Comparison of ENCODE assay signal across 8 cellular contexts in genomic region chrX:86047174-86047991, GRCh38. TPM values are rescaled to one million over a fixed set of nuclear protein-coding genes. Genes with fewer than 3 reads are reported as not detected.
A peak's percentile ranks its signal among the peaks of the same experiment; 100 is the strongest.
DNase-seq lines count a peak whose midpoint lies in the region; ATAC-seq and TF ChIP-seq lines count a peak whose summit lies in the region.

TSS of gene CHM (minus strand) at chrX:86047558. CDS start at chrX:86047532, 26 bp downstream.

- no peaks in the 10 kb centered on the region for H3K27me3 ChIP-seq in BE2C
- H3K27me3 ChIP-seq in muscle layer of duodenum (ENCODE audit: low read depth, low read length): no peaks in the 10 kb centered on the region

- H3K4me1 ChIP-seq in BE2C (no peaks in the 10 kb centered on the region), muscle layer of duodenum (ENCODE audit: control insufficient read depth in 1 of 2, insufficient read depth in 2 of 2, low read length in 2 of 2) (peaks cover 3 to 4% of the 10 kb centered on the region in 2 donors)

- H3K27ac ChIP-seq in muscle layer of duodenum (ENCODE audit: low read length): peak within 1 kb of the TSS; percentile 94

- TF ChIP-seq POLR2A in erythroblast (IDR thresholded peaks at IDR 0.05; ENCODE audit: low read length): peak; percentile 72

- no peak for TF ChIP-seq CTCF in BE2C (IDR thresholded peaks at IDR 0.05; ENCODE audit: low read depth, low read length)

- peak; percentile 99 for ATAC-seq in GM19467 (IDR thresholded peaks at IDR 0.05; ENCODE audit: unreplicated experiment)

- H3K36me3 ChIP-seq in BE2C (no peaks in the 10 kb centered on the region), muscle layer of duodenum (ENCODE audit: control insufficient read depth in 1 of 2, insufficient read depth in 2 of 2, low read length in 2 of 2) (no peaks in the 10 kb centered on the region)

- DNase-seq in BE2C (peak; percentile 56), HS-27A (ENCODE audit: low read depth) (peak; percentile 50), erythroblast (lab: John Stamatoyannopoulos, UW) (no peak), NCI-H2227 treated with DMSO at 0.1 percent for 48 hours (lab: John Stamatoyannopoulos, UW) (no peak)
- DNase-seq in activated CD8-positive, alpha-beta memory T cell treated with anti-CD3 and anti-CD28 coated beads for 24 hours: peak; percentile 81
- peak; percentile 2 to 24 for DNase-seq in stimulated activated CD8-positive, alpha-beta memory T cell treated with anti-CD3 and anti-CD28 coated beads, Interleukin-7, amount 100 ng/mL, for 48 hours (ENCODE audit: extremely low read depth in 1 of 2, low read depth in 1 of 2)

- H3K9me3 ChIP-seq in BE2C (no peaks in the 10 kb centered on the region), muscle layer of duodenum (ENCODE audit: control insufficient read depth in 1 of 2, low read length in 2 of 2) (no peaks in the 10 kb centered on the region)

- peak within 1 kb of the TSS; percentile 71 for H3K4me3 ChIP-seq in BE2C (ENCODE audit: low read depth, low read length)
- H3K4me3 ChIP-seq in muscle layer of duodenum (ENCODE audit: low read depth in 1 of 2, low read length in 2 of 2): peak within 1 kb of the TSS; percentile 66 to 94

RNA-seq across cellular contexts. Expression of gene CHM, which starts in this region (rescaled TPM):
- 4.3 TPM for polyA plus RNA-seq in BE2C (2012; ENCODE audit: insufficient read depth, insufficient read length, low read depth)

Comparison
In these comparisons a context has a peak if more than half of its experiments do, and no peak if none do; other contexts are left out.
1. DNase-seq: peak in BE2C (single experiment), HS-27A (single experiment), activated CD8-positive, alpha-beta memory T cell treated with anti-CD3 and anti-CD28 coated beads for 24 hours (single experiment) and stimulated activated CD8-positive, alpha-beta memory T cell treated with anti-CD3 and anti-CD28 coated beads, Interleukin-7, amount 100 ng/mL, for 48 hours (2 of 2); none in erythroblast (0 of 2) and NCI-H2227 treated with DMSO at 0.1 percent for 48 hours (single experiment).